In the genomic region with DNA sequence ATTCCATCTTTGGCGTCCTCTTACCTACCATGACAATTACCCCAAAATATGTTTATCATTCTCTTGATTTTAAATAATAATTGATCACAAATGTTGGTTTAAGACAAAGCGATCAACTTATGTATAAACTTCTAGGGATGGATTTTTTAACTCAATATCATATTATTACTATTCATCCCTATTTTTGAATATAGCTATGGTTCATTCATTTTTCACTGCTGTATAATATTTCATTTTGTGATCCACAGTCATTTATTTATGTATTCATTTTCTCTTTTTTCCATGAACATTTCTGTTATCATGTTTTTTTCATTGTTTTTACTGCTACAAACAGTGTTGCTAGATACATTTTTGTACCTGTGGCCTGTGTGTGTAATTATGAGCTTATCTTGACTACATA, we compare ENCODE assay signal across 9 cellular contexts.
"Had no signal": no experiment of that assay in that cellular context is flagged by ENCODE, and none has a peak within 500 bp of the region (broad histone marks: within the 10 kb centered on the region; RNA-seq: fewer than 3 reads in every experiment).

No MANE protein-coding gene starts in this region.

- H3K9me3 Mint-ChIP-seq: GM23338, HFFc6 had no signal

- FAIRE-seq: H54 had no signal

- H3K27ac Mint-ChIP-seq: GM23338, H9, HFFc6 had no signal

- H3K4me2 ChIP-seq: GM23338 had no signal

- H3K9me3 ChIP-seq: HAP-1 had no signal

- H3K36me3 ChIP-seq: HAP-1 had no signal

- H2AFZ ChIP-seq: GM23248 had no signal

- H3K9ac ChIP-seq: GM23248 had no signal

- DNase-seq: GOT3, H7, H9 had no signal

- H3K4me3 Mint-ChIP-seq: GM23338, H9, HFFc6 had no signal

- ATAC-seq: GM23338, HCT116 had no signal

- H3K4me3 ChIP-seq: GM23248, GM23338, HAP-1 had no signal

- H3K27ac ChIP-seq: GM23248 had no signal
